ENCODE assay signal across 1 cellular context in genomic region chr17:63772801-63773271, GRCh38.
TF ChIP-seq lines count a peak whose summit lies in the region.

No MANE protein-coding gene starts in this region.

TF ChIP-seq in endothelial cell of umbilical vein, 7 proteins besides CTCF, POLR2A, EP300 and RAD21:
- TF ChIP-seq FOS (IDR thresholded peaks at IDR 0.05; ENCODE audit: borderline replicate concordance, insufficient read depth, low read length) (no peak), EZH2 (IDR thresholded peaks at IDR 0.05; ENCODE audit: borderline replicate concordance, low read depth, low read length, severe bottlenecking) (no peak), GATA2 (IDR thresholded peaks at IDR 0.05; ENCODE audit: insufficient read depth, insufficient read length, low read depth, low read length) (no peak), JUN (IDR thresholded peaks at IDR 0.05; ENCODE audit: borderline replicate concordance, insufficient read depth, insufficient read length, low read depth) (no peak), MAX (IDR thresholded peaks at IDR 0.05; ENCODE audit: insufficient read depth, insufficient read length) (no peak), POLR2AphosphoS5 (IDR thresholded peaks at IDR 0.05; ENCODE audit: insufficient read depth, low read depth, low read length) (no peak), MYC (IDR thresholded peaks at IDR 0.05; ENCODE audit: low read depth, low read length) (no peak)
